Comparison of ENCODE assay signal across 20 cellular contexts in genomic region chr4:10716163-10716562, GRCh38. TPM values are rescaled to one million over a fixed set of nuclear protein-coding genes. Genes with fewer than 3 reads are reported as not detected.
"Had no signal": no experiment of that assay in that cellular context is flagged by ENCODE, and none has a peak within 500 bp of the region (broad histone marks: within the 10 kb centered on the region; RNA-seq: fewer than 3 reads in every experiment).

No MANE protein-coding gene starts in this region.

- ATAC-seq: activated CD8-positive, alpha-beta memory T cell treated with anti-CD3 and anti-CD28 coated beads, Interleukin-2, amount 10 ng/mL, durations not matched to agents 7 days and 5 days; body of pancreas; effector memory CD8-positive, alpha-beta T cell; gastrocnemius medialis; heart left ventricle; upper lobe of right lung had no signal

- H3K27ac Mint-ChIP-seq: activated CD4-positive, alpha-beta memory T cell treated with anti-CD3 and anti-CD28 coated beads for 36 hours; activated CD8-positive, alpha-beta memory T cell treated with anti-CD3 and anti-CD28 coated beads, Interleukin-2, amount 10 ng/mL, durations not matched to agents 7 days and 5 days; effector memory CD8-positive, alpha-beta T cell; immature natural killer cell had no signal

- H3K4me3 ChIP-seq: adrenal gland, body of pancreas, gastrocnemius medialis, heart left ventricle, sigmoid colon, stomach, thoracic aorta, upper lobe of right lung had no signal

- H3K27me3 ChIP-seq: adrenal gland, body of pancreas, gastrocnemius medialis, heart left ventricle, sigmoid colon, stomach, upper lobe of right lung had no signal

- H3K36me3 Mint-ChIP-seq: activated CD4-positive, alpha-beta memory T cell treated with anti-CD3 and anti-CD28 coated beads for 36 hours; activated CD8-positive, alpha-beta memory T cell treated with anti-CD3 and anti-CD28 coated beads, Interleukin-2, amount 10 ng/mL, durations not matched to agents 7 days and 5 days had no signal

- H3K9me3 ChIP-seq: body of pancreas, gastrocnemius medialis, upper lobe of right lung had no signal

- H3K4me1 ChIP-seq: adrenal gland, body of pancreas, gastrocnemius medialis, heart left ventricle, stomach, upper lobe of right lung had no signal

- H3K27ac ChIP-seq: adrenal gland, body of pancreas, gastrocnemius medialis, heart left ventricle, sigmoid colon, stomach, thoracic aorta, upper lobe of right lung, WERI-Rb-1 had no signal

- H3K9me3 Mint-ChIP-seq: central memory CD8-positive, alpha-beta T cell; effector memory CD8-positive, alpha-beta T cell had no signal

- DNase-seq: activated CD4-positive, alpha-beta memory T cell treated with anti-CD3 and anti-CD28 coated beads for 36 hours; activated CD8-positive, alpha-beta memory T cell treated with anti-CD3 and anti-CD28 coated beads, Interleukin-2, amount 10 ng/mL, durations not matched to agents 7 days and 5 days; activated naive CD4-positive, alpha-beta T cell treated with anti-CD3 and anti-CD28 coated beads, Interleukin-2, amount 50 U/mL, for 16 hours; activated T-cell treated with anti-CD3 and anti-CD28 coated beads, Interleukin-2, amount 50 U/mL, for 1 hour; adrenal gland; body of pancreas; effector memory CD8-positive, alpha-beta T cell; gastrocnemius medialis; heart left ventricle; immature natural killer cell; sigmoid colon; stimulated activated CD4-positive, alpha-beta T cell treated with anti-CD3 and anti-CD28 coated beads, Interleukin-2, amount 100 ng/mL, for 24 hours; stomach; T-helper 1 cell; upper lobe of right lung; WERI-Rb-1 had no signal

- H3K4me1 Mint-ChIP-seq: activated CD8-positive, alpha-beta memory T cell treated with anti-CD3 and anti-CD28 coated beads, Interleukin-2, amount 10 ng/mL, durations not matched to agents 7 days and 5 days; central memory CD8-positive, alpha-beta T cell; immature natural killer cell had no signal

- H3K36me3 ChIP-seq: adrenal gland, gastrocnemius medialis, heart left ventricle, sigmoid colon, stomach, thoracic aorta, upper lobe of right lung, WERI-Rb-1 had no signal

- H3K4me3 Mint-ChIP-seq: activated CD4-positive, alpha-beta memory T cell treated with anti-CD3 and anti-CD28 coated beads for 36 hours; activated CD8-positive, alpha-beta memory T cell treated with anti-CD3 and anti-CD28 coated beads, Interleukin-2, amount 10 ng/mL, durations not matched to agents 7 days and 5 days; central memory CD8-positive, alpha-beta T cell; effector memory CD8-positive, alpha-beta T cell; immature natural killer cell; neural crest cell had no signal

RNA-seq across cellular contexts. Expression of gene CLNK, which starts 31.6 kb away (rescaled TPM):
- total RNA-seq: activated CD4-positive, alpha-beta memory T cell treated with anti-CD3 and anti-CD28 coated beads for 36 hours; gastrocnemius medialis; neural crest cell; osteocyte; sigmoid colon; thoracic aorta had no signal
